Comparison of ENCODE assay signal across 7 cellular contexts in the genomic region with DNA sequence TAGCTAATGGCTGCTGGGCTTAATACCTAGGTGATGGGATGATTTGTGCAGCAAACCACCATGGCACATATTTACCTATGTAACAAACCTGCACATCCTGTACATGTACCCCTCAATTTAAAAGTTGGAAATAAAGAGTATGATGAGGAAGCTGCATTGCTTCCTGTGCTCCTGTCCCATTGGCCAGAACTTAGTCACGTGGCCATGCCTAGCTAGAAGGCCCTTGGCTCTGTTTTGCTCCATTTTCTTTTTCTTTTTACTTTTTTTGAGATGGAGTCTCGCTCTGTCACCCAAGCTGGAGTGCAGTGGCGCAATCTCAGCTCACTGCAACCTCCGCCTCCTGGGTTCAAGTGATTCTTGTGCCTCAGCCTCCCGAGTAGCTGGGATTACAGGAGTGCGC. TPM values are rescaled to one million over a fixed set of nuclear protein-coding genes. Genes with fewer than 3 reads are reported as not detected.
"Had no signal": no experiment of that assay in that cellular context is flagged by ENCODE, and none has a peak within 500 bp of the region (broad histone marks: within the 10 kb centered on the region; RNA-seq: fewer than 3 reads in every experiment).

No MANE protein-coding gene starts in this region.

RNA-seq across cellular contexts. Expression of gene PYY, which starts 7.6 kb away (rescaled TPM):
- total RNA-seq: GM23248 had no signal
- polyA plus RNA-seq: GM23248 had no signal

RNA-seq across cellular contexts. Expression of gene PPY, which starts 19.0 kb away (rescaled TPM):
- total RNA-seq: GM23248, GM23338, H1, H4, H7, H9, HFFc6 had no signal
- polyA plus RNA-seq: GM23248 had no signal
